Comparison of ENCODE assay signal across 8 cellular contexts in the genomic region with DNA sequence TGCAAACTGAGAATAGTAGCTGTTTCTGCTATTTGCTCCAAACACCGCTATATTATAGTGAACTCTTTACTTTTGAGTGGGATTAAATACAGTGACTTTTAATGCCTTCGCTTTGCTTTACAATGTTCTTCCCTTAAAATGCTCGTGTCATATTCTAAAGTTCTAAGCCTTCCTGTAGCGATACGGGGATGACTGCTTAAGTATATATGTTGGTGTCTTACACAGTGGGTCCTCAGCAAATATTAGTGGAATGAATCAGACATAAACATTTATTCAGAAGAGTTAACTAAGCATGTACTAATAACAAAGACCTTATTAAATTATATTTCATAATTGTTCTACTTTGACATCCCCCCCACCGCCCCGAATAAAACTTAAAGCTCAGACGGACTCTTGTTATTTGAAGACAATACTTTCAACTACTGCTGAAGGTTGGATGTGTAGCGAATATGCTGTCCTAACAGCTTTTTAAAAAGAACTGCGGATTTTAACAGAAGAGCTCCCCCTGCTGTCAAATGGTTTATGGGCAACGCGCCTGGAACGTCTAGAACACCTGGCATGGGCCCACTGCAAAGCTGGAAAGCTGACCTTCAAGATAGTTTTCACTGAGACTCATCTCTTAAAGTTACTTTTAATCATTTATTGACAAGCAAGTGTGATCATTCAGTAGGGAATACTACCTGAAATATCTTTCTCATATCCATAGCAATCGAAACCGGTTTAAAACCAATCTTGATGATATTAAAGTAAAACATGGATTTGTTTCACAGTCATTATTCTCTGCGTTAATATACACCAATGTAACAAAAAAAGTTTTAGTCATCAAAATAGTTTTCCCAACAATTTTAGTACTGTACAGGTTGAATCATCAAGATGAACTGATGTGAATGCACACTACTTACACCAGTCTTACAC.
DNase-seq lines count a peak whose midpoint lies in the region; ATAC-seq and TF ChIP-seq lines count a peak whose summit lies in the region.

No MANE protein-coding gene starts in this region.

- H3K4me1 ChIP-seq in IMR-90 (ENCODE audit: control insufficient read depth, insufficient read depth, low read length), result no peaks in the 10 kb centered on the region; the same call in 1 of the 2 replicates
- peaks cover 19% of the 10 kb centered on the region for H3K4me1 ChIP-seq in OCI-LY1 (ENCODE audit: insufficient read depth, low read length, severe bottlenecking)
- H3K4me1 ChIP-seq in mucosa of rectum (ENCODE audit: control insufficient read depth in 2 of 2, insufficient read depth in 2 of 2, low read length in 2 of 2), result peaks cover 35 to 46% of the 10 kb centered on the region in 2 donors

- H3K27ac ChIP-seq in IMR-90 (ENCODE audit: insufficient read depth, low read length) (peak overlapping the region; percentile 85; the same call in 1 of the 2 replicates), OCI-LY1 (ENCODE audit: low read depth, low read length, poor library complexity, severe bottlenecking) (peak overlapping the region; percentile 49), mucosa of rectum (ENCODE audit: low read depth in 2 of 2, low read length in 2 of 2) (peak overlapping the region in 1 of 2 donors; percentile 9)

- peak overlapping the region; percentile 98; the same call in 1 of the 2 replicates for H3K56ac ChIP-seq in IMR-90 (ENCODE audit: extremely low read depth, insufficient read depth, low read length)

- H3K4me2 ChIP-seq in IMR-90 (ENCODE audit: low read depth, low read length), result peak overlapping the region; percentile 95
- peak overlapping the region; percentile 79 for H3K4me2 ChIP-seq in OCI-LY1 (ENCODE audit: low read length)

- CTCF ChIA-PET in IMR-90 (lab: Yijun Ruan, JAX), result interaction anchor here (0.6 to 1.9 kb wide), 11 partner anchors 49 to 676 kb away, joined by 3 to 7 read pairs (median 3); partner anchors contain the start of gene KRAS

- no peaks in the 10 kb centered on the region for H3K9me2 ChIP-seq in OCI-LY1 (ENCODE audit: low read depth, low read length)

- H3F3A ChIP-seq in OCI-LY1 (ENCODE audit: insufficient read depth, low read length), result no peaks in the 10 kb centered on the region

- H2BK20ac ChIP-seq in IMR-90 (ENCODE audit: low read depth, low read length), result no peak overlapping the region

- peak overlapping the region; percentile 87 for H3K4ac ChIP-seq in IMR-90 (ENCODE audit: low read depth, low read length)

- dilution Hi-C loops in IMR-90 (cut with HindIII; ENCODE audit: low sequenced_read_pairs, unreplicated experiment), result no loop called here

- peak overlapping the region; percentile 92; the same call in 1 of the 3 replicates for H2BK15ac ChIP-seq in IMR-90 (ENCODE audit: low read depth, low read length)

- peak; percentile 92 for DNase-seq in IMR-90
- peak; percentile 70 for DNase-seq in activated T-cell treated with anti-CD3 and anti-CD28 coated beads for 24 hours (ENCODE audit: low read depth)
- peak; percentile 86 to 93 for DNase-seq in erythroblast (lab: John Stamatoyannopoulos, UW)
- DNase-seq in stimulated activated CD8-positive, alpha-beta memory T cell treated with anti-CD3 and anti-CD28 coated beads, Interleukin-2, amount 100 ng/mL, for 48 hours (ENCODE audit: low read depth in 2 of 2), result peak; percentile 44 to 50

- H3K18ac ChIP-seq in IMR-90 (ENCODE audit: low read depth, low read length), result peak overlapping the region; percentile 39; the same call in 1 of the 2 replicates

- H3K9ac ChIP-seq in IMR-90 (ENCODE audit: low read depth, low read length) (peak overlapping the region; percentile 77), OCI-LY1 (ENCODE audit: low read length) (peak overlapping the region; percentile 55), mucosa of rectum (ENCODE audit: low read depth in 1 of 2, low read length in 2 of 2) (peak overlapping the region; percentile 79 to 98)

- H3K4me3 ChIP-seq in GM12875 (ENCODE audit: low read depth, low read length) (peak overlapping the region; percentile 61), IMR-90 (ENCODE audit: insufficient read depth, low read depth, low read length) (peak overlapping the region; percentile 55; the same call in 1 of the 2 replicates), OCI-LY1 (ENCODE audit: low read depth, low read length, poor library complexity, severe bottlenecking) (peak overlapping the region; percentile 66), mucosa of rectum (ENCODE audit: low read length in 2 of 2) (peak overlapping the region; percentile 71 to 82)

- TF ChIP-seq CTCF in GM12875 (IDR thresholded peaks at IDR 0.05; ENCODE audit: borderline replicate concordance, insufficient read depth, low read depth, low read length) (peak; percentile 61; the same call in 1 of the 2 replicates), IMR-90 (conservative IDR thresholded peaks at IDR 0.05; ENCODE audit: low read depth, low read length) (peak; percentile 95), OCI-LY1 (IDR thresholded peaks at IDR 0.05; ENCODE audit: low read length) (peak; percentile 91)

- BruUV-seq in IMR-90 (replicated peaks; lab: Mats Ljungman, UMichigan), result no TSS peak

- H2BK5ac ChIP-seq in IMR-90 (ENCODE audit: low read depth, low read length, poor library complexity, severe bottlenecking), result peak overlapping the region; percentile 88

- peak overlapping the region; percentile 25 to 47; a peak in 3 of 4 replicates for H4K8ac ChIP-seq in IMR-90 (ENCODE audit: low read depth in 2 of 2, low read length in 2 of 2)

- no peaks in the 10 kb centered on the region for H4K20me1 ChIP-seq in IMR-90 (ENCODE audit: insufficient read depth, low read length)
- H4K20me1 ChIP-seq in OCI-LY1 (ENCODE audit: insufficient read depth, low read length), result no peaks in the 10 kb centered on the region

- peak overlapping the region; percentile 87; the same call in 1 of the 2 replicates for H2BK120ac ChIP-seq in IMR-90 (ENCODE audit: low read depth, low read length)

- H2AFZ ChIP-seq in IMR-90 (replicated peaks; ENCODE audit: low read length, poor library complexity) (no peak overlapping the region), OCI-LY1 (ENCODE audit: low read length) (peak overlapping the region; percentile 18; the same call in 1 of the 2 replicates)

- H3K9me3 ChIP-seq in IMR-90 (ENCODE audit: control insufficient read depth, insufficient read depth, low read length) (no peaks in the 10 kb centered on the region), OCI-LY1 (ENCODE audit: low read length) (no peaks in the 10 kb centered on the region), mucosa of rectum (ENCODE audit: control insufficient read depth in 2 of 2, low read length in 2 of 2) (no peaks in the 10 kb centered on the region)

- H3K14ac ChIP-seq in IMR-90 (replicated peaks; ENCODE audit: low read depth, low read length), result no peak overlapping the region

- H3K9me1 ChIP-seq in IMR-90 (ENCODE audit: insufficient read depth, low read length), result peaks cover 6% of the 10 kb centered on the region

- H2AK9ac ChIP-seq in IMR-90 (replicated peaks; ENCODE audit: low read depth, low read length, poor library complexity), result no peak overlapping the region

- WGBS in IMR-90 (ENCODE audit: extremely low coverage in 2 of 2, insufficient read length in 1 of 2), 2 experiments, result no CpG with 5 or more reads among the region's 16 CpGs

- H2AK5ac ChIP-seq in IMR-90 (ENCODE audit: low read depth, low read length), result no peak overlapping the region

- peak overlapping the region; percentile 19; the same call in 1 of the 2 replicates for H4K5ac ChIP-seq in IMR-90 (ENCODE audit: low read depth, low read length)

- H3K79me2 ChIP-seq in OCI-LY1 (ENCODE audit: insufficient read depth, low read length), result no peaks in the 10 kb centered on the region

- TF ChIP-seq POLR2A in IMR-90 (IDR thresholded peaks at IDR 0.05; ENCODE audit: low read depth, low read length) (peak; percentile 78), erythroblast (IDR thresholded peaks at IDR 0.05; ENCODE audit: low read length) (no peak)

- H3K23ac ChIP-seq in IMR-90 (ENCODE audit: low read depth, low read length), result peak overlapping the region; percentile 88; the same call in 1 of the 2 replicates

- POLR2A ChIA-PET in IMR-90 (lab: Charles Lee; ENCODE audit: unreplicated experiment), result interaction anchor here (0.5 to 1.0 kb wide), 3 partner anchors 10 to 553 kb away, joined by 4 to 8 read pairs (median 4); no protein-coding TSS in a partner anchor

- TF ChIP-seq RAD21 in IMR-90 (IDR thresholded peaks at IDR 0.05; ENCODE audit: low read length), result peak; percentile 89

- peak; percentile 8; the same call in 1 of the 2 replicates for ATAC-seq in IMR-90 (ENCODE audit: low read depth)
- no peak for ATAC-seq in HG03469 (IDR thresholded peaks at IDR 0.05; ENCODE audit: unreplicated experiment)

- H3K79me1 ChIP-seq in IMR-90 (ENCODE audit: low read depth in 1 of 2, low read length in 2 of 2), result peaks cover 9 to 18% of the 10 kb centered on the region in 2 experiments

- no peak overlapping the region; the same call in 1 of the 2 replicates for H4K91ac ChIP-seq in IMR-90 (ENCODE audit: insufficient read depth, low read depth, low read length)

- intact Hi-C loops in IMR-90 (cut with micrococcal nuclease), result loop anchor here (1.0 kb wide), 3 partner anchors 146 to 232 kb away; no protein-coding TSS in a partner anchor

- in situ Hi-C loops in IMR-90 (cut with MboI; ENCODE audit: low sequenced_read_pairs), result no loop called here

- no peaks in the 10 kb centered on the region for H3K27me3 ChIP-seq in IMR-90 (ENCODE audit: control insufficient read depth, insufficient read depth, low read length)
- no peaks in the 10 kb centered on the region for H3K27me3 ChIP-seq in OCI-LY1 (ENCODE audit: insufficient read depth, low read length)
- no peaks in the 10 kb centered on the region for H3K27me3 ChIP-seq in mucosa of rectum (ENCODE audit: control insufficient read depth in 2 of 2, insufficient read depth in 2 of 2, low read length in 2 of 2)

- H3K36me3 ChIP-seq in IMR-90 (ENCODE audit: control insufficient read depth, insufficient read depth, low read length) (no peaks in the 10 kb centered on the region), OCI-LY1 (ENCODE audit: insufficient read depth, low read length) (no peaks in the 10 kb centered on the region), mucosa of rectum (ENCODE audit: control insufficient read depth in 2 of 2, insufficient read depth in 2 of 2, low read length in 2 of 2) (no peaks in the 10 kb centered on the region)

TF ChIP-seq in IMR-90, 13 proteins besides CTCF, POLR2A, EP300 and RAD21 (continues in another document):
- peak; percentile 4; the same call in 1 of the 2 replicates for TF ChIP-seq MAFK (IDR thresholded peaks at IDR 0.05; ENCODE audit: low read depth, low read length)
- no peak for TF ChIP-seq FOS (IDR thresholded peaks at IDR 0.05; ENCODE audit: low read depth, low read length)
- TF ChIP-seq CHD1 (IDR thresholded peaks at IDR 0.05; ENCODE audit: low read depth, low read length), result no peak; the same call in 1 of the 2 replicates
- no peak for TF ChIP-seq BHLHE40 (IDR thresholded peaks at IDR 0.05; ENCODE audit: low read depth, low read length)
- TF ChIP-seq RFX5 (IDR thresholded peaks at IDR 0.05; ENCODE audit: low read depth, low read length), result no peak
- TF ChIP-seq NFE2L2 (IDR thresholded peaks at IDR 0.05; ENCODE audit: low read depth, low read length), result no peak
